In genomic region chr7:25856056-25856780, GRCh38 we compare ENCODE assay signal across 1 cellular context.
TF ChIP-seq lines count a peak whose summit lies in the region.

No MANE protein-coding gene starts in this region.

TF ChIP-seq in K562, 482 proteins besides CTCF, POLR2A, EP300 and RAD21 (continued from another document and continues in another):
- TF ChIP-seq BCLAF1 (IDR thresholded peaks at IDR 0.05; ENCODE audit: borderline replicate concordance in 1 of 2, control insufficient read depth in 1 of 2, low read depth in 2 of 2, low read length in 1 of 2) (no peak), ZNF76 (CRISPR knock-in tag; IDR thresholded peaks at IDR 0.05; ENCODE audit: borderline replicate concordance) (no peak), HBP1 (CRISPR knock-in tag; IDR thresholded peaks at IDR 0.05) (no peak), CBFA2T2 (conservative IDR thresholded peaks at IDR 0.05) (no peak), SMARCA4 (IDR thresholded peaks at IDR 0.05) (peak; percentile 18; the same call in 1 of the 2 replicates), PHTF2 (CRISPR knock-in tag; IDR thresholded peaks at IDR 0.05) (no peak), DMBX1 (CRISPR knock-in tag; IDR thresholded peaks at IDR 0.05; ENCODE audit: borderline replicate concordance) (no peak), RUNX1 (IDR thresholded peaks at IDR 0.05; ENCODE audit: low read depth) (no peak), NCOA1 (IDR thresholded peaks at IDR 0.05; ENCODE audit: low read depth) (no peak), TEAD1 (CRISPR knock-in tag; IDR thresholded peaks at IDR 0.05) (no peak), NR2C2 (CRISPR knock-in tag; IDR thresholded peaks at IDR 0.05) (no peak), NR2C2 (tag; IDR thresholded peaks at IDR 0.05) (peak; percentile 5; the same call in 1 of the 2 replicates), CBFA2T3 (IDR thresholded peaks at IDR 0.05) (no peak), TOE1 (IDR thresholded peaks at IDR 0.05; ENCODE audit: borderline replicate concordance) (no peak), TOE1 (CRISPR knock-in tag; IDR thresholded peaks at IDR 0.05; ENCODE audit: borderline replicate concordance, low read depth) (no peak), ZNF512 (tag; IDR thresholded peaks at IDR 0.05) (peak; percentile 79), SUPT5H (IDR thresholded peaks at IDR 0.05) (no peak), ZBTB11 (CRISPR knock-in tag; IDR thresholded peaks at IDR 0.05) (peak in 1 of 3 experiments; percentile 61; a peak in 2 of 6 replicates), ZBED1 (IDR thresholded peaks at IDR 0.05) (no peak), KDM5B (IDR thresholded peaks at IDR 0.05; ENCODE audit: insufficient replicate concordance, low read depth, low read length) (no peak), GATA2 (CRISPR knock-in tag; IDR thresholded peaks at IDR 0.05) (peak; percentile 20; the same call in 1 of the 2 replicates), ZNF780A (CRISPR knock-in tag; IDR thresholded peaks at IDR 0.05) (no peak), ZC3H11A (IDR thresholded peaks at IDR 0.05; ENCODE audit: low read depth, low read length) (no peak), NR0B1 (IDR thresholded peaks at IDR 0.05; ENCODE audit: partially characterized antibody) (no peak), FOXK2 (conservative IDR thresholded peaks at IDR 0.05 in 1 of 2, IDR thresholded peaks at IDR 0.05 in 1 of 2; ENCODE audit: low read depth in 2 of 2) (no peak; a peak in 1 of 4 replicates), NR4A1 (CRISPR knock-in tag; IDR thresholded peaks at IDR 0.05) (no peak), NR4A1 (tag; IDR thresholded peaks at IDR 0.05) (no peak), HIVEP1 (CRISPR knock-in tag; IDR thresholded peaks at IDR 0.05) (no peak), ZBTB12 (CRISPR knock-in tag; IDR thresholded peaks at IDR 0.05) (no peak), SLC30A9 (CRISPR knock-in tag; IDR thresholded peaks at IDR 0.05) (no peak), ZNF764 (CRISPR knock-in tag; IDR thresholded peaks at IDR 0.05; ENCODE audit: low read depth) (no peak), ZNF280A (IDR thresholded peaks at IDR 0.05; ENCODE audit: low read depth, partially characterized antibody) (no peak), AFF1 (IDR thresholded peaks at IDR 0.05; ENCODE audit: low read depth in 1 of 2, partially characterized antibody in 2 of 2) (peak in 1 of 2 experiments; percentile 31), RBBP5 (IDR thresholded peaks at IDR 0.05; ENCODE audit: borderline replicate concordance, insufficient read depth, low read length, poor library complexity, severe bottlenecking) (no peak), ARID3B (CRISPR knock-in tag; IDR thresholded peaks at IDR 0.05; ENCODE audit: borderline replicate concordance) (no peak), ZNF146 (CRISPR knock-in tag; IDR thresholded peaks at IDR 0.05; ENCODE audit: unreplicated experiment) (no peak), PHF20 (IDR thresholded peaks at IDR 0.05; ENCODE audit: partially characterized antibody) (no peak), ARID1B (IDR thresholded peaks at IDR 0.05) (no peak), SNAPC5 (CRISPR knock-in tag; IDR thresholded peaks at IDR 0.05) (no peak), GTF2B (IDR thresholded peaks at IDR 0.05; ENCODE audit: extremely low read depth, insufficient read length) (no peak), GABPB1 (CRISPR knock-in tag; IDR thresholded peaks at IDR 0.05) (no peak), ZNF586 (CRISPR knock-in tag; conservative IDR thresholded peaks at IDR 0.05) (no peak)
